25 cellular contexts compared by ENCODE assay signal in the genomic region with DNA sequence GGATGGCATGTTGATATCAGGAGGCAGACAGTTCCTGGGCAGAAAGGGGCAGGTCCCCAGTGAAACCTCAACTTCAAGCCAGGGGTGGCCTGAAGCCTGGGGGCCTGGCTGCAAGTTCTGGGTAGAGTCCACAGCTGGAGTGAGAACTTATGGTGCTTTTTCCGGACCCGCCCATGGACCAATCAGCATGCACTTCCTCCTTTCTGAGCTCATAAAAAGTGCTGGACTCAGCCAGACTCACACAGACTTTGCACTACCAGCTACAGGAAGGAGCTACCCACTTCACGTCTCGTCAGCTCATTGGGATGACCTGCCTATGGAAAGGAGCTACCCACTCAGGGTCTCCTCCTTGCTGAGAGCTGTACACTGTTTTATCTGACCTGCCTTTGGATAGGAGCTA.
DNase-seq lines count a peak whose midpoint lies in the region; FAIRE-seq and TF ChIP-seq lines count a peak whose summit lies in the region.
"Had no signal": no experiment of that assay in that cellular context is flagged by ENCODE, and none has a peak within 500 bp of the region (broad histone marks: within the 10 kb centered on the region; RNA-seq: fewer than 3 reads in every experiment).

No MANE protein-coding gene starts in this region.

- no peak for FAIRE-seq in GM12891 (lab: Jason Lieb, UNC)
- FAIRE-seq: GM18507, HTR-8/SVneo, pancreas had no signal

- H3K79me2 ChIP-seq in GM23248 (ENCODE audit: insufficient read depth) = no peaks in the 10 kb centered on the region

- H3K27me3 ChIP-seq in GM23248 (replicated peaks; ENCODE audit: insufficient read depth) (no peaks in the 10 kb centered on the region), colonic mucosa (no peaks in the 10 kb centered on the region)
- H3K27me3 ChIP-seq: pancreas had no signal

- no peak for TF ChIP-seq CTCF in colonic mucosa (IDR thresholded peaks at IDR 0.05)

- H2AFZ ChIP-seq in GM23248 = peak overlapping the region; percentile 44; the same call in 1 of the 2 replicates

- H4K20me1 ChIP-seq in GM23248 (ENCODE audit: insufficient read depth) = no peaks in the 10 kb centered on the region

- H3K4me3 ChIP-seq in GM23248 = no peak overlapping the region
- H3K4me3 ChIP-seq in colonic mucosa = no peak overlapping the region
- H3K4me3 ChIP-seq: coronary artery, heart right ventricle, lung, pancreas had no signal

- H3K27ac ChIP-seq in GM23248 (no peak overlapping the region), colonic mucosa (no peak overlapping the region)
- H3K27ac ChIP-seq: coronary artery, foreskin keratinocyte, heart right ventricle, pancreas had no signal

- H3K9ac ChIP-seq in GM23248 (no peak overlapping the region), colonic mucosa (ENCODE audit: low read depth in 2 of 2, low read length in 2 of 2) (no peak overlapping the region)
- H3K9ac ChIP-seq: SK-N-SH had no signal

- no peaks in the 10 kb centered on the region for H3K9me2 ChIP-seq in GM23248 (ENCODE audit: insufficient read depth)
- H3K9me2 ChIP-seq: SK-N-SH had no signal

- H3K4me2 ChIP-seq in GM23248 (ENCODE audit: unreplicated experiment) = no peak overlapping the region
- H3K4me2 ChIP-seq: SK-N-SH had no signal

- H3F3A ChIP-seq in GM23248 (ENCODE audit: insufficient read depth) = no peaks in the 10 kb centered on the region

- intact Hi-C loops in colonic mucosa (cut with DNase I) = no loop called here

- no peaks in the 10 kb centered on the region for H3K36me3 ChIP-seq in GM23248 (ENCODE audit: low read depth)
- no peaks in the 10 kb centered on the region for H3K36me3 ChIP-seq in colonic mucosa
- H3K36me3 ChIP-seq: heart right ventricle, pancreas had no signal

- DNase-seq in GM12891 (ENCODE audit: insufficient read length, low spot score) (no peak), GM23248 (peak; percentile 18), MV-4-11 (lab: John Stamatoyannopoulos, UW) (peak; percentile 14), colonic mucosa (peak; percentile 32), SHP77 (lab: John Stamatoyannopoulos, UW) (no peak), NCI-H226 (no peak), ecto neural progenitor cell (ENCODE audit: low spot score) (no peak), HK-2 (ENCODE audit: unreplicated experiment) (no peak)
- DNase-seq: activated CD8-positive, alpha-beta T cell treated with anti-CD3 and anti-CD28 coated beads for 36 hours; anterior cingulate cortex; foreskin keratinocyte; GDM1; H7; heart right ventricle; KG1; kidney glomerular epithelial cell; SK-N-SH; stimulated activated CD4-positive, alpha-beta T cell treated with anti-CD3 and anti-CD28 coated beads, Interleukin-2, amount 100 ng/mL, for 48 hours; T-helper 17 cell; trophoblast cell had no signal

- in situ Hi-C loops in GM23248 (cut with MboI) = no loop called here

- H3K4me1 ChIP-seq in GM23248 (ENCODE audit: insufficient read depth) (no peaks in the 10 kb centered on the region), colonic mucosa (no peaks in the 10 kb centered on the region)
- H3K4me1 ChIP-seq: foreskin keratinocyte, heart right ventricle, pancreas had no signal

- TF ChIP-seq POLR2A in GM12891 (IDR thresholded peaks at IDR 0.05; ENCODE audit: low read depth, low read length) = no peak

- H3K9me3 ChIP-seq in GM23248 (ENCODE audit: low read depth) = no peaks in the 10 kb centered on the region
- H3K9me3 ChIP-seq in colonic mucosa = no peaks in the 10 kb centered on the region
- H3K9me3 ChIP-seq: heart right ventricle, pancreas, SK-N-SH had no signal

- WGBS in GM23248 (ENCODE audit: low coverage in 1 of 2, low lambda C conversion rate in 2 of 2, missing lambda C conversion rate in 2 of 2), 2 experiments = 11 to 16% methylated on average over 4 of the region's 4 CpGs

TF ChIP-seq in GM12891, 5 proteins besides CTCF, POLR2A, EP300 and RAD21:
- TF ChIP-seq SPI1 (IDR thresholded peaks at IDR 0.05; ENCODE audit: low read depth, low read length) = peak; percentile 8; the same call in 1 of the 2 replicates
- no peak for TF ChIP-seq POU2F2 (IDR thresholded peaks at IDR 0.05; ENCODE audit: low read depth, low read length)

Comparison
In these comparisons a context has a peak if more than half of its experiments do, and no peak if none do; other contexts are left out.
1. DNase-seq: peak in GM23248 (single experiment), MV-4-11 (single experiment) and colonic mucosa (single experiment); none in GM12891 (single experiment), SHP77 (0 of 2), NCI-H226 (single experiment), ecto neural progenitor cell (single experiment) and HK-2 (single experiment).